35 cellular contexts compared by ENCODE assay signal in genomic region chr1:10751160-10751559, GRCh38.
"Had no signal": no experiment of that assay in that cellular context is flagged by ENCODE, and none has a peak within 500 bp of the region (broad histone marks: within the 10 kb centered on the region; RNA-seq: fewer than 3 reads in every experiment).

No MANE protein-coding gene starts in this region.

- H3K27ac ChIP-seq: Peyer's patch, VCaP had no signal

- H3K36me3 Mint-ChIP-seq: activated CD8-positive, alpha-beta memory T cell treated with anti-CD3 and anti-CD28 coated beads, Interleukin-2, amount 10 ng/mL, durations not matched to agents 7 days and 5 days; activated naive CD8-positive, alpha-beta T cell treated with anti-CD3 and anti-CD28 coated beads for 36 hours; T-cell had no signal

- H3K27ac Mint-ChIP-seq: activated CD4-positive, alpha-beta memory T cell treated with anti-CD3 and anti-CD28 coated beads, Interleukin-2, amount 10 ng/mL, durations not matched to agents 7 days and 5 days; activated CD8-positive, alpha-beta memory T cell treated with anti-CD3 and anti-CD28 coated beads, Interleukin-2, amount 10 ng/mL, durations not matched to agents 7 days and 5 days; activated naive CD8-positive, alpha-beta T cell treated with anti-CD3 and anti-CD28 coated beads for 36 hours; T-cell; T-helper 17 cell had no signal

- H3K9me3 ChIP-seq: Peyer's patch had no signal

- H3K9me3 Mint-ChIP-seq: activated CD4-positive, alpha-beta memory T cell treated with anti-CD3 and anti-CD28 coated beads, Interleukin-2, amount 10 ng/mL, durations not matched to agents 7 days and 5 days; activated naive CD8-positive, alpha-beta T cell treated with anti-CD3 and anti-CD28 coated beads for 36 hours; T-cell had no signal

- H3K4me1 Mint-ChIP-seq: activated CD8-positive, alpha-beta memory T cell treated with anti-CD3 and anti-CD28 coated beads, Interleukin-2, amount 10 ng/mL, durations not matched to agents 7 days and 5 days; T-helper 17 cell had no signal

- H3K4me3 Mint-ChIP-seq: activated CD4-positive, alpha-beta memory T cell treated with anti-CD3 and anti-CD28 coated beads, Interleukin-2, amount 10 ng/mL, durations not matched to agents 7 days and 5 days; activated CD8-positive, alpha-beta memory T cell treated with anti-CD3 and anti-CD28 coated beads, Interleukin-2, amount 10 ng/mL, durations not matched to agents 7 days and 5 days; activated naive CD8-positive, alpha-beta T cell treated with anti-CD3 and anti-CD28 coated beads for 36 hours; T-cell; T-helper 17 cell had no signal

- DNase-seq: activated CD4-positive, alpha-beta memory T cell treated with anti-CD3 and anti-CD28 coated beads, Interleukin-2, amount 10 ng/mL, durations not matched to agents 7 days and 5 days; activated CD4-positive, alpha-beta T cell treated with anti-CD3 and anti-CD28 coated beads for 1 hour; activated CD4-positive, alpha-beta T cell treated with anti-CD3 and anti-CD28 coated beads for 48 hours; activated CD4-positive, CD25-positive, alpha-beta regulatory T cell; activated CD8-positive, alpha-beta memory T cell treated with anti-CD3 and anti-CD28 coated beads for 24 hours; activated CD8-positive, alpha-beta memory T cell treated with anti-CD3 and anti-CD28 coated beads, Interleukin-2, amount 10 ng/mL, durations not matched to agents 7 days and 5 days; activated CD8-positive, alpha-beta memory T cell treated with anti-CD3 and anti-CD28 coated beads, Interleukin-2, amount 50 U/mL, for 48 hours; activated effector memory CD4-positive, alpha-beta T cell treated with anti-CD3 and anti-CD28 coated beads, Interleukin-2, amount 50 U/mL, for 16 hours; activated naive CD4-positive, alpha-beta T cell; activated naive CD4-positive, alpha-beta T cell treated with anti-CD3 and anti-CD28 coated beads, Interleukin-2, amount 50 U/mL, for 16 hours; activated naive CD8-positive, alpha-beta T cell treated with anti-CD3 and anti-CD28 coated beads for 36 hours; activated T-cell treated with anti-CD3 and anti-CD28 coated beads, Interleukin-2, amount 50 U/mL, for 48 hours; amniotic stem cell; aorta; Karpas-422; KBM-7; NCI-H1105; NCI-H1436; NCI-H1694; NCI-H1930; NCI-H2081 treated with DMSO at 0.1 percent for 48 hours; NCI-H226; NCI-H446 treated with DMSO at 0.1 percent for 48 hours; NCI-H524; NCI-H69; NK-92 treated with Interleukin-12 subunit alpha and Interleukin-12 subunit beta, amount 100 ng/mL, for 24 hours; PC-3; Peyer's patch; RPMI8226; SIG-M5; T-cell; T-helper 17 cell; T-helper 9 cell had no signal

- ATAC-seq: activated CD8-positive, alpha-beta memory T cell treated with anti-CD3 and anti-CD28 coated beads, Interleukin-2, amount 10 ng/mL, durations not matched to agents 7 days and 5 days; PC-3; SK-N-SH treated with all-trans-retinoic acid at 6 μM for 48 hours; T-cell; T-helper 17 cell had no signal

- H3K27me3 ChIP-seq: Peyer's patch had no signal

- H3K4me3 ChIP-seq: Peyer's patch had no signal

- H3K27me3 Mint-ChIP-seq: activated CD8-positive, alpha-beta memory T cell treated with anti-CD3 and anti-CD28 coated beads, Interleukin-2, amount 10 ng/mL, durations not matched to agents 7 days and 5 days; activated naive CD8-positive, alpha-beta T cell treated with anti-CD3 and anti-CD28 coated beads for 36 hours had no signal
